Comparison of ENCODE assay signal across 1 cellular context in the genomic region with DNA sequence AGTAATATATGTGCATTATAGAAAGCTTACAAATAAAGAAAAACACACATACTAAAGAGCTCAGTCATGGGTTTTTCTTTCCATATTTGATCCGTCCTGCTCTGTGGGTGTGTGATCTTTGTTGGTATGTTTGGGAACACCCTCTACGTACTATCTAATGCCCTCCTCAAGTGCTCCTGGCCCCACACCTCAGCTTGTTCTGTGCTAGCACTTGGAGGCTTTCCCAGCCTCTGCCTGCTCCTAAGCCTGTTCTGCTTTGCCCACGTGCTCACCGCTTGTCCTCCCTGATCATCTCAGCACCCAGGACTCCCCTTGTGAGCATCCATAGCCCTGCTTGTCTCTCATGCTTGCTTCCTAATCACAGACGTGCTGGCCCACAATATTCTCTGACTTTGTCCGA.
TF ChIP-seq lines count a peak whose summit lies in the region.

No MANE protein-coding gene starts in this region.

TF ChIP-seq in H1, 55 proteins besides CTCF, POLR2A, EP300 and RAD21 (continued from another document):
- TF ChIP-seq, protein P1, sequence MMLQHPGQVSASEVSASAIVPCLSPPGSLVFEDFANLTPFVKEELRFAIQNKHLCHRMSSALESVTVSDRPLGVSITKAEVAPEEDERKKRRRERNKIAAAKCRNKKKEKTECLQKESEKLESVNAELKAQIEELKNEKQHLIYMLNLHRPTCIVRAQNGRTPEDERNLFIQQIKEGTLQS (IDR thresholded peaks at IDR 0.05; ENCODE audit: insufficient read depth, low read depth, low read length) = no peak
- TF ChIP-seq, protein P2, sequence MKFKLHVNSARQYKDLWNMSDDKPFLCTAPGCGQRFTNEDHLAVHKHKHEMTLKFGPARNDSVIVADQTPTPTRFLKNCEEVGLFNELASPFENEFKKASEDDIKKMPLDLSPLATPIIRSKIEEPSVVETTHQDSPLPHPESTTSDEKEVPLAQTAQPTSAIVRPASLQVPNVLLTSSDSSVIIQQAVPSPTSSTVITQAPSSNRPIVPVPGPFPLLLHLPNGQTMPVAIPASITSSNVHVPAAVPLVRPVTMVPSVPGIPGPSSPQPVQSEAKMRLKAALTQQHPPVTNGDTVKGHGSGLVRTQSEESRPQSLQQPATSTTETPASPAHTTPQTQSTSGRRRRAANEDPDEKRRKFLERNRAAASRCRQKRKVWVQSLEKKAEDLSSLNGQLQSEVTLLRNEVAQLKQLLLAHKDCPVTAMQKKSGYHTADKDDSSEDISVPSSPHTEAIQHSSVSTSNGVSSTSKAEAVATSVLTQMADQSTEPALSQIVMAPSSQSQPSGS (IDR thresholded peaks at IDR 0.05; ENCODE audit: low read length) = no peak
TF ChIP-seq in H1: peak in this region for 0.
